8 cellular contexts compared by ENCODE assay signal in the genomic region with DNA sequence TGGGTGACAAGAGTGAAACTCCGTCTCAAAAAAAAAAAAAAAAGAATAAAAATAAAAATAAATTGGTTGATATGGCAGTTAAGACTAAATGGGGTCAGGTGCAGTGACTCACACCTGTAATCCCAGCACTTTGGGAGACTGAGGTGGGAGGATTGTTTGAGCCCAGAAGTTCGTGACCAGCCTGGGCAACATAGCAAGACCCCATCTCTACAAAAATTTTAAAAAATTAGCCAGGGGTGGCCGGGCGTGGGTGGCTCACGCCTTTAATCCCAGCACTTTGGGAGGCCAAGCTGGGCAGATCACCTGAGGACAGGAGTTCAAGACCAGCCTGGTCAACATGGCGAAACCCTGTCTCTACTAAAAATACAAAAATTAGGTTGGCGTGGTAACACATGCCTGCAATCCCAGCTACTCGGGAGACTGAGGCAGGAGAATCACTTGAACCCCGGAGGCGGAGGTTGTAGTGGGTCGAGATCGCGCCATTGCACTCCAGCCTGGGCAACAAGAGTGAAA. TPM values are rescaled to one million over a fixed set of nuclear protein-coding genes. Genes with fewer than 3 reads are reported as not detected.
DNase-seq lines count a peak whose midpoint lies in the region; ATAC-seq, FAIRE-seq and TF ChIP-seq lines count a peak whose summit lies in the region.
"Not testable (repeated sequence)": the region's sequence is repeated elsewhere in the genome, so short reads cannot be mapped to it uniquely, and the experiment has no call there.

No MANE protein-coding gene starts in this region.

- H3K36me3 Mint-ChIP-seq in CD4-positive, alpha-beta T cell (ENCODE audit: low read depth): peaks cover 33% of the 10 kb centered on the region
- H3K36me3 Mint-ChIP-seq in IgD-negative memory B cell: not testable (repeated sequence)

- in situ Hi-C loops in astrocyte of the spinal cord (cut with HindIII; ENCODE audit: low sequenced_read_pairs); HepG2 (cut with HindIII; ENCODE audit: extremely low pct_ligation_motif_present, low pct_unique_long_range_greater_than_20kb): not testable (repeated sequence)

- peak overlapping the region; percentile 80 for H3K4me3 ChIP-seq in WERI-Rb-1 (ENCODE audit: low read depth, low read length)
- peak overlapping the region; percentile 97 for H3K4me3 ChIP-seq in astrocyte of the spinal cord (ENCODE audit: low read depth, low read length)
- peak overlapping the region; percentile 55 to 74 for H3K4me3 ChIP-seq in esophagus (ENCODE audit: low read depth in 1 of 2, low read length in 2 of 2)
- peak overlapping the region; percentile 78 to 95 (median 95) for H3K4me3 ChIP-seq in HepG2 (replicated peaks in 1 of 3; ENCODE audit: insufficient read depth in 1 of 3, low read depth in 2 of 3, low read length in 3 of 3)
- H3K4me3 ChIP-seq in neuronal stem cell (ENCODE audit: low read length in 2 of 2): peak overlapping the region in 1 of 2 donors; percentile 79
- peak overlapping the region; percentile 99 for H3K4me3 ChIP-seq in suprapubic skin

- TF ChIP-seq EP300 in HepG2 (IDR thresholded peaks at IDR 0.05; ENCODE audit: low read depth in 2 of 2, low read length in 2 of 2); HepG2 (CRISPR knock-in tag; IDR thresholded peaks at IDR 0.05; ENCODE audit: borderline replicate concordance); suprapubic skin (IDR thresholded peaks at IDR 0.05): not testable (repeated sequence)

- H4K8ac ChIP-seq in neuronal stem cell (ENCODE audit: low read depth, low read length): not testable (repeated sequence)

- FAIRE-seq in HepG2 (lab: Jason Lieb, UNC): not testable (repeated sequence)

- not testable (repeated sequence) for H3K18ac ChIP-seq in neuronal stem cell (ENCODE audit: low read length)

- peak overlapping the region; percentile 91 for H3K27ac Mint-ChIP-seq in CD4-positive, alpha-beta T cell
- H3K27ac Mint-ChIP-seq in IgD-negative memory B cell: peak overlapping the region; percentile 71 to 95 (median 91)

- 50 to 56% methylated on average over 13 of the region's 13 CpGs for whole genome bisulfite sequencing in esophagus, 2 donors
- 48% methylated on average over 13 of the region's 13 CpGs for WGBS in HepG2 (ENCODE audit: low lambda C conversion rate)
- WGBS in neuronal stem cell (ENCODE audit: extremely low coverage in 2 of 2, insufficient read length in 2 of 2, insufficient replicate concordance in 1 of 2), 2 donors: no CpG with 5 or more reads among the region's 13 CpGs
- 62% methylated on average over 13 of the region's 13 CpGs for WGBS in suprapubic skin

- POLR2A ChIA-PET in CD4-positive, alpha-beta T cell (lab: Charles Lee): interaction anchor here (0.8 to 2.2 kb wide), 10 partner anchors 9 to 865 kb away, joined by 3 to 100 read pairs (median 7); a partner anchor contains a TSS
- POLR2A ChIA-PET in HepG2 (lab: Yijun Ruan, JAX): interaction anchor here (0.8 to 3.4 kb wide), 2 partner anchors 9 to 42 kb away, joined by 3 to 52 read pairs; a partner anchor contains a TSS

- ATAC-seq in CD4-positive, alpha-beta T cell (ENCODE audit: poor library complexity); HepG2: not testable (repeated sequence)

- H2AK5ac ChIP-seq in neuronal stem cell (ENCODE audit: low read depth, low read length): not testable (repeated sequence)

- H3K36me3 ChIP-seq in WERI-Rb-1 (peaks cover 25% of the 10 kb centered on the region), neuronal stem cell (replicated peaks in 1 of 2; ENCODE audit: control insufficient read depth in 2 of 2, insufficient read depth in 2 of 2, low read length in 2 of 2) (peaks cover 5 to 26% of the 10 kb centered on the region in 2 donors), suprapubic skin (peaks cover 11% of the 10 kb centered on the region)
- not testable (repeated sequence) for H3K36me3 ChIP-seq in esophagus (ENCODE audit: control insufficient read depth in 2 of 2, insufficient read depth in 2 of 2, low read length in 1 of 2); HepG2 (replicated peaks in 1 of 2; ENCODE audit: control insufficient read depth in 1 of 2, insufficient read depth in 2 of 2, low read length in 2 of 2)

- not testable (repeated sequence) for H3K9me3 Mint-ChIP-seq in CD4-positive, alpha-beta T cell; IgD-negative memory B cell

- peak overlapping the region; percentile 68 for H3K27ac ChIP-seq in CD4-positive, alpha-beta T cell (ENCODE audit: low read depth, low read length)
- H3K27ac ChIP-seq in WERI-Rb-1 (peak overlapping the region; percentile 73), esophagus (ENCODE audit: low read depth in 2 of 2, low read length in 1 of 2) (peak overlapping the region; percentile 69 to 94), HepG2 (ENCODE audit: extremely low read length, insufficient read depth, low read length) (peak overlapping the region; percentile 80), suprapubic skin (peak overlapping the region; percentile 88)
- not testable (repeated sequence) for H3K27ac ChIP-seq in neuronal stem cell (replicated peaks; ENCODE audit: low read length)

- not testable (repeated sequence) for TF ChIP-seq POLR2A in HepG2 (IDR thresholded peaks at IDR 0.05; ENCODE audit: insufficient read depth in 1 of 2, low read depth in 2 of 2, low read length in 2 of 2); suprapubic skin (IDR thresholded peaks at IDR 0.05)

- not testable (repeated sequence) for H4K20me1 ChIP-seq in HepG2 (ENCODE audit: insufficient read depth, low read length)

- not testable (repeated sequence) for H3K23ac ChIP-seq in neuronal stem cell (ENCODE audit: low read depth, low read length, poor library complexity)

- H3K79me1 ChIP-seq in neuronal stem cell (ENCODE audit: low read depth, low read length): not testable (repeated sequence)

- H3K79me2 ChIP-seq in HepG2 (ENCODE audit: insufficient read depth, low read length): peaks cover 15% of the 10 kb centered on the region

- peaks cover 31% of the 10 kb centered on the region for H3K4me1 Mint-ChIP-seq in CD4-positive, alpha-beta T cell (ENCODE audit: low read depth)
- peaks cover 8 to 23% (median 18%) of the 10 kb centered on the region in 3 donors for H3K4me1 Mint-ChIP-seq in IgD-negative memory B cell

- intact Hi-C loops in CD4-positive, alpha-beta T cell (cut with DNase I, micrococcal nuclease): loop anchor here (5.0 to 10.0 kb wide), 6 partner anchors 466 to 866 kb away; a partner anchor contains a TSS
- intact Hi-C loops in HepG2 (cut with micrococcal nuclease; ENCODE audit: unreplicated experiment): not testable (repeated sequence)

- not testable (repeated sequence) for H2BK5ac ChIP-seq in neuronal stem cell (ENCODE audit: low read length)

- H2BK120ac ChIP-seq in neuronal stem cell (ENCODE audit: low read depth, low read length): not testable (repeated sequence)

- not testable (repeated sequence) for H3K27me3 ChIP-seq in CD4-positive, alpha-beta T cell (ENCODE audit: control insufficient read depth, insufficient read depth, low read length); WERI-Rb-1 (ENCODE audit: insufficient read depth, low read depth, severe bottlenecking); esophagus (ENCODE audit: control insufficient read depth in 1 of 2, insufficient read depth in 2 of 2, low read length in 2 of 2); HepG2 (ENCODE audit: control insufficient read depth in 1 of 2, insufficient read depth in 2 of 2, low read length in 2 of 2); neuronal stem cell (ENCODE audit: control insufficient read depth in 3 of 3, insufficient read depth in 3 of 3, low read depth in 1 of 3, low read length in 3 of 3); suprapubic skin

- BruUV-seq in HepG2 (replicated peaks; lab: Mats Ljungman, UMichigan): not testable (repeated sequence)

- H4K91ac ChIP-seq in neuronal stem cell (ENCODE audit: low read depth, low read length, poor library complexity): not testable (repeated sequence)

- not testable (repeated sequence) for H3K14ac ChIP-seq in neuronal stem cell (ENCODE audit: low read length)

- H3K4me3 Mint-ChIP-seq in CD4-positive, alpha-beta T cell: peak overlapping the region; percentile 94
- H3K4me3 Mint-ChIP-seq in IgD-negative memory B cell: peak overlapping the region; percentile 86 to 98 (median 98)

- not testable (repeated sequence) for H2BK12ac ChIP-seq in neuronal stem cell (ENCODE audit: low read length)

- not testable (repeated sequence) for H3K9me3 ChIP-seq in CD4-positive, alpha-beta T cell (ENCODE audit: control insufficient read depth, low read length); WERI-Rb-1 (ENCODE audit: severe bottlenecking); esophagus (ENCODE audit: control insufficient read depth in 2 of 2, insufficient read depth in 1 of 2, low read depth in 1 of 2, low read length in 1 of 2); HepG2 (ENCODE audit: low read length); neuronal stem cell (replicated peaks in 1 of 2; ENCODE audit: control insufficient read depth in 2 of 2, insufficient read depth in 1 of 2, low read depth in 1 of 2, low read length in 2 of 2); suprapubic skin

- peak overlapping the region; percentile 78 for H3K9ac ChIP-seq in HepG2 (ENCODE audit: insufficient read depth, low read depth, low read length)
- peak overlapping the region; percentile 70 for H3K9ac ChIP-seq in neuronal stem cell (ENCODE audit: low read depth, low read length, poor library complexity)

- not testable (repeated sequence) for TF ChIP-seq CTCF in CD4-positive, alpha-beta T cell (IDR thresholded peaks at IDR 0.05); WERI-Rb-1 (IDR thresholded peaks at IDR 0.05; ENCODE audit: low read depth, low read length); astrocyte of the spinal cord (IDR thresholded peaks at IDR 0.05; ENCODE audit: low read depth, low read length); HepG2 (CRISPR knock-in tag; IDR thresholded peaks at IDR 0.05); suprapubic skin (IDR thresholded peaks at IDR 0.05)

- CTCF ChIA-PET in CD4-positive, alpha-beta T cell (lab: Charles Lee): interaction anchor here (0.8 to 1.8 kb wide), 3 partner anchors 9 to 651 kb away, joined by 3 to 11 read pairs (median 10); a partner anchor contains a TSS
- CTCF ChIA-PET in HepG2 (lab: Yijun Ruan, JAX; ENCODE audit: low intra/inter-chr PET ratio, low total read pairs): not testable (repeated sequence)

- not testable (repeated sequence) for H3K4ac ChIP-seq in neuronal stem cell (ENCODE audit: low read length)

- H3K4me2 ChIP-seq in HepG2 (ENCODE audit: low read depth, low read length): peak overlapping the region; percentile 86
- peak overlapping the region; percentile 60 for H3K4me2 ChIP-seq in neuronal stem cell (ENCODE audit: insufficient read depth, low read length, poor library complexity, severe bottlenecking)

- not testable (repeated sequence) for H2BK15ac ChIP-seq in neuronal stem cell (ENCODE audit: low read length)

- not testable (repeated sequence) for TF ChIP-seq RAD21 in HepG2 (CRISPR knock-in tag; IDR thresholded peaks at IDR 0.05)

- not testable (repeated sequence) for DNase-seq in CD4-positive, alpha-beta T cell; WERI-Rb-1; astrocyte of the spinal cord (ENCODE audit: low read depth, low spot score); HepG2 (ENCODE audit: low spot score); neuronal stem cell (ENCODE audit: low spot score); suprapubic skin (ENCODE audit: low spot score in 2 of 2)

- H3K4me1 ChIP-seq in esophagus (ENCODE audit: control insufficient read depth in 2 of 2, insufficient read depth in 2 of 2, low read length in 1 of 2); neuronal stem cell (ENCODE audit: control insufficient read depth in 2 of 2, insufficient read depth in 1 of 2, low read depth in 1 of 2, low read length in 2 of 2): not testable (repeated sequence)
- peaks cover 11% of the 10 kb centered on the region for H3K4me1 ChIP-seq in HepG2 (ENCODE audit: insufficient read depth, low read length)
- H3K4me1 ChIP-seq in suprapubic skin: peaks cover 19% of the 10 kb centered on the region

- not testable (repeated sequence) for H3K27me3 Mint-ChIP-seq in CD4-positive, alpha-beta T cell; IgD-negative memory B cell

- H2AFZ ChIP-seq in HepG2 (ENCODE audit: low read length) (peak overlapping the region; percentile 95), neuronal stem cell (ENCODE audit: low read length) (peak overlapping the region; percentile 86)

RNA-seq across cellular contexts. Expression of a gene that starts 1.1 kb away (rescaled TPM):
- 10 to 100 TPM; 17.3 to 20.0 TPM for total RNA-seq in CD4-positive, alpha-beta T cell
- polyA plus RNA-seq in IgD-negative memory B cell (53.2 TPM), esophagus (1 to 10 TPM; 3.2 to 4.4 TPM), HepG2 (2011; rRNA removed) (3.1 and 5.7 TPM in 2 replicates)
- total RNA-seq in HepG2 (2016; rRNA removed; fragmentation: Illumina TruSeq; extraction: Trizol) (13.5 and 26.0 TPM in 2 replicates), suprapubic skin (10 to 100 TPM in 3 of 4 donors, 1 to 10 TPM in 1; 8.8 to 17.9 (median 13.7) TPM)
- 4.8 and 5.1 TPM in 2 replicates for total RNA-seq in HepG2 (2016; cell fraction: cytosol; rRNA removed; fragmentation: Illumina TruSeq; extraction: Trizol; ENCODE audit: low read depth)
- total RNA-seq in HepG2 (2016; cell fraction: insoluble cytoplasmic fraction; rRNA removed; fragmentation: Illumina TruSeq; extraction: Trizol): 13.7 and 22.7 TPM in 2 replicates
- total RNA-seq in HepG2 (2016; cell fraction: membrane; rRNA removed; fragmentation: Illumina TruSeq; extraction: Trizol): 6.1 and 7.4 TPM in 2 replicates
- 19.0 and 20.0 TPM in 2 replicates for total RNA-seq in HepG2 (2016; cell fraction: nucleus; rRNA removed; fragmentation: Illumina TruSeq; extraction: Trizol)
- polyA plus RNA-seq in HepG2 (2011; cell fraction: cytosol; rRNA removed): 1.4 and 1.9 TPM in 2 replicates
- polyA plus RNA-seq in HepG2 (2011; cell fraction: nucleus; rRNA removed): 4.2 and 4.4 TPM in 2 replicates
- polyA plus RNA-seq in HepG2 (2012): 3.4 and 5.7 TPM in 2 replicates
- polyA plus RNA-seq in HepG2 (2016; cell fraction: cytosol; fragmentation: Illumina TruSeq; extraction: Trizol; ENCODE audit: low read depth): 0.18 and 0.38 TPM in 2 replicates
- 11.0 and 11.8 TPM in 2 replicates for polyA plus RNA-seq in HepG2 (2016; cell fraction: insoluble cytoplasmic fraction; fragmentation: Illumina TruSeq; extraction: Trizol; ENCODE audit: low read depth)
- polyA plus RNA-seq in HepG2 (2016; cell fraction: membrane; fragmentation: Illumina TruSeq; extraction: Trizol; ENCODE audit: low read depth): 0.56 and 0.65 TPM in 2 replicates
- polyA plus RNA-seq in HepG2 (2016; cell fraction: nucleus; fragmentation: Illumina TruSeq; extraction: Trizol; ENCODE audit: insufficient read depth, low read depth): 16.5 and 20.5 TPM in 2 replicates
- polyA minus RNA-seq in HepG2 (2011; rRNA and poly(A)+ RNA removed; ENCODE audit: low replicate concordance): 5.2 and 25.9 TPM in 2 replicates
- polyA minus RNA-seq in HepG2 (2011; cell fraction: cytosol; rRNA and poly(A)+ RNA removed): 6.1 and 7.5 TPM in 2 replicates
- 19.0 and 20.3 TPM in 2 replicates for polyA minus RNA-seq in HepG2 (2011; cell fraction: nucleus; rRNA and poly(A)+ RNA removed)
- 21.7 TPM for polyA plus RNA-seq in neuronal stem cell (2013, experiment 1 of 2)
- 22.4 TPM for polyA plus RNA-seq in neuronal stem cell (2013, experiment 2 of 2)

RNA-seq across cellular contexts. Expression of a gene that starts 8.9 kb away (rescaled TPM):
- total RNA-seq in CD4-positive, alpha-beta T cell: 10 to 100 TPM; 40.3 to 40.4 TPM
- polyA plus RNA-seq in IgD-negative memory B cell: 7.9 TPM
- polyA plus RNA-seq in esophagus: 10 to 100 TPM; 10.1 to 23.9 TPM
- 52.9 and 91.7 TPM in 2 replicates for total RNA-seq in HepG2 (2016; rRNA removed; fragmentation: Illumina TruSeq; extraction: Trizol)
- 7.3 and 11.1 TPM in 2 replicates for total RNA-seq in HepG2 (2016; cell fraction: cytosol; rRNA removed; fragmentation: Illumina TruSeq; extraction: Trizol; ENCODE audit: low read depth)
- total RNA-seq in HepG2 (2016; cell fraction: insoluble cytoplasmic fraction; rRNA removed; fragmentation: Illumina TruSeq; extraction: Trizol): 52.6 and 76.6 TPM in 2 replicates
- total RNA-seq in HepG2 (2016; cell fraction: membrane; rRNA removed; fragmentation: Illumina TruSeq; extraction: Trizol): 17.5 and 20.1 TPM in 2 replicates
- total RNA-seq in HepG2 (2016; cell fraction: nucleus; rRNA removed; fragmentation: Illumina TruSeq; extraction: Trizol): 64.2 and 71.4 TPM in 2 replicates
- polyA plus RNA-seq in HepG2 (2011; rRNA removed): 16.8 and 18.8 TPM in 2 replicates
- polyA plus RNA-seq in HepG2 (2011; cell fraction: cytosol; rRNA removed): 6.1 and 10.1 TPM in 2 replicates
- 35.8 and 40.6 TPM in 2 replicates for polyA plus RNA-seq in HepG2 (2011; cell fraction: nucleus; rRNA removed)
- polyA plus RNA-seq in HepG2 (2012): 20.4 and 25.7 TPM in 2 replicates
- polyA plus RNA-seq in HepG2 (2016; cell fraction: cytosol; fragmentation: Illumina TruSeq; extraction: Trizol; ENCODE audit: low read depth): 3.0 and 3.2 TPM in 2 replicates
- polyA plus RNA-seq in HepG2 (2016; cell fraction: insoluble cytoplasmic fraction; fragmentation: Illumina TruSeq; extraction: Trizol; ENCODE audit: low read depth): 40.6 and 44.1 TPM in 2 replicates
- polyA plus RNA-seq in HepG2 (2016; cell fraction: membrane; fragmentation: Illumina TruSeq; extraction: Trizol; ENCODE audit: low read depth): 6.7 and 7.0 TPM in 2 replicates
- 75.5 and 81.6 TPM in 2 replicates for polyA plus RNA-seq in HepG2 (2016; cell fraction: nucleus; fragmentation: Illumina TruSeq; extraction: Trizol; ENCODE audit: insufficient read depth, low read depth)
- polyA minus RNA-seq in HepG2 (2011; rRNA and poly(A)+ RNA removed; ENCODE audit: low replicate concordance): 25.6 and 26.9 TPM in 2 replicates
- 20.2 and 22.3 TPM in 2 replicates for polyA minus RNA-seq in HepG2 (2011; cell fraction: cytosol; rRNA and poly(A)+ RNA removed)
- polyA minus RNA-seq in HepG2 (2011; cell fraction: nucleus; rRNA and poly(A)+ RNA removed): 56.1 and 67.4 TPM in 2 replicates
- 9.6 TPM for polyA plus RNA-seq in neuronal stem cell (2013, experiment 1 of 2)
- 9.4 TPM for polyA plus RNA-seq in neuronal stem cell (2013, experiment 2 of 2)
- 10 to 100 TPM; 33.1 to 70.4 (median 44.5) TPM for total RNA-seq in suprapubic skin
